8 cellular contexts compared by ENCODE assay signal in the genomic region with DNA sequence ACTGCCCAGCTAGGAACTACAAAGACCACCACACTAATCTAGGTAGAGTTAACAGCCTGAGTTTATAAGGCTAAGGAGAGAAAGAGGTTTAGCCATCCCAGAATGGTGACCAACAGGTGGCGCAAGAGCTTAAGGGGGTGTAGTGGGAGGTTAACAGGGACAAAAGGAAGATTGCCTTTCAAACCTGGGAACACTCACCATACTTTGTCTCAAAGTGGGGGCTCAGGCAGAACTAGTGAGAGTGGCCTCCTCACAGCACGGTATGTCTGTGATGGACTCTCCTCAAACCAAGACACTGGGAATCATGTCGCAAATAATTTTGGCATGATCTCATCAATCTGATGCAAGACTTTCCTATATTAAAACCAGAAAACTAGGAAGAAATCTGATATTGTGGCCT. TPM values are rescaled to one million over a fixed set of nuclear protein-coding genes. Genes with fewer than 3 reads are reported as not detected.
A peak's percentile ranks its signal among the peaks of the same experiment; 100 is the strongest.
DNase-seq lines count a peak whose midpoint lies in the region; ATAC-seq and TF ChIP-seq lines count a peak whose summit lies in the region.

No MANE protein-coding gene starts in this region.

- WGBS in testis, 2 donors: 92 to 94% methylated on average over 3 of the region's 3 CpGs

- H3K4me1 Mint-ChIP-seq in activated naive CD4-positive, alpha-beta T cell treated with anti-CD3 and anti-CD28 coated beads, Interleukin-2, amount 10 ng/mL, durations not matched to agents 7 days and 5 days: no peaks in the 10 kb centered on the region

- no peaks in the 10 kb centered on the region for H3K27me3 Mint-ChIP-seq in activated naive CD4-positive, alpha-beta T cell treated with anti-CD3 and anti-CD28 coated beads, Interleukin-2, amount 10 ng/mL, durations not matched to agents 7 days and 5 days

- DNase-seq in AG20443 (ENCODE audit: low spot score) (peak; percentile 32), SK-N-DZ (ENCODE audit: low spot score) (peak; percentile 35), iPS-NIHi7 (ENCODE audit: extremely low spot score) (peak; percentile 51), testis (no peak)
- DNase-seq in activated naive CD4-positive, alpha-beta T cell treated with anti-CD3 and anti-CD28 coated beads, Interleukin-2, amount 10 ng/mL, durations not matched to agents 7 days and 5 days: peak; percentile 75
- DNase-seq in stimulated activated CD4-positive, alpha-beta T cell treated with anti-CD3 and anti-CD28 coated beads, TNF-alpha, amount 100 ng/mL, for 48 hours (ENCODE audit: low read depth in 3 of 3): peak in 2 of 3 donors; percentile 20 to 44

- intact Hi-C loops in testis (cut with DNase I; ENCODE audit: low total_unique reads): no loop called here

- ATAC-seq in GM21786 (IDR thresholded peaks at IDR 0.05; ENCODE audit: unreplicated experiment) (peak; percentile 42), GM21526 (IDR thresholded peaks at IDR 0.05; ENCODE audit: low FRiP score, unreplicated experiment) (no peak)

- H3K27ac ChIP-seq in testis: no peak overlapping the region

- TF ChIP-seq CTCF in testis (IDR thresholded peaks at IDR 0.05): peak in 1 of 3 experiments; percentile 28

- no peaks in the 10 kb centered on the region for H3K9me3 ChIP-seq in testis

- CTCF ChIA-PET in activated naive CD4-positive, alpha-beta T cell treated with anti-CD3 and anti-CD28 coated beads, Interleukin-2, amount 10 ng/mL, durations not matched to agents 7 days and 5 days (lab: Charles Lee): interaction anchor here (0.9 to 4.7 kb wide), 10 partner anchors 9 to 203 kb away, joined by 3 to 54 read pairs (median 4); a partner anchor contains a TSS

- no peak overlapping the region for H3K27ac Mint-ChIP-seq in activated naive CD4-positive, alpha-beta T cell treated with anti-CD3 and anti-CD28 coated beads, Interleukin-2, amount 10 ng/mL, durations not matched to agents 7 days and 5 days

- peaks cover 50% of the 10 kb centered on the region for H3K36me3 Mint-ChIP-seq in activated naive CD4-positive, alpha-beta T cell treated with anti-CD3 and anti-CD28 coated beads, Interleukin-2, amount 10 ng/mL, durations not matched to agents 7 days and 5 days

- no peaks in the 10 kb centered on the region for H3K36me3 ChIP-seq in testis (ENCODE audit: low read depth, missing control alignments)

- TF ChIP-seq POLR2A in testis (IDR thresholded peaks at IDR 0.05): no peak

- H3K27me3 ChIP-seq in testis: no peaks in the 10 kb centered on the region

- H3K4me3 Mint-ChIP-seq in activated naive CD4-positive, alpha-beta T cell treated with anti-CD3 and anti-CD28 coated beads, Interleukin-2, amount 10 ng/mL, durations not matched to agents 7 days and 5 days: no peak overlapping the region

- no peaks in the 10 kb centered on the region for H3K9me3 Mint-ChIP-seq in activated naive CD4-positive, alpha-beta T cell treated with anti-CD3 and anti-CD28 coated beads, Interleukin-2, amount 10 ng/mL, durations not matched to agents 7 days and 5 days

- H3K4me3 ChIP-seq in testis: no peak overlapping the region

- no peaks in the 10 kb centered on the region for H3K4me1 ChIP-seq in testis

RNA-seq across cellular contexts. Expression of a gene that starts 23.4 kb away (rescaled TPM):
- 141 and 145 TPM in 2 replicates for polyA plus RNA-seq in SK-N-DZ (2014; cell fraction: cytosol; rRNA removed)
- 45.9 and 53.7 TPM in 2 replicates for polyA plus RNA-seq in SK-N-DZ (2014; cell fraction: nucleus; rRNA removed)
- 100 to 1,000 TPM; 261 to 288 TPM for total RNA-seq in testis
- 259 TPM for polyA plus RNA-seq in testis (ENCODE audit: insufficient read depth, low read depth, low replicate concordance)
